Comparison of ENCODE assay signal across 1 cellular context in genomic region chr16:68084504-68085258, GRCh38.
A peak's percentile ranks its signal among the peaks of the same experiment; 100 is the strongest.
TF ChIP-seq lines count a peak whose summit lies in the region.

No MANE protein-coding gene starts in this region.

TF ChIP-seq in HepG2, 621 proteins besides CTCF, POLR2A, EP300 and RAD21 (continued from another document and continues in another):
- TF ChIP-seq ZFP82 (CRISPR knock-in tag; IDR thresholded peaks at IDR 0.05; ENCODE audit: borderline replicate concordance) (peak; percentile 95; the same call in 1 of the 2 replicates), RBFOX2 (IDR thresholded peaks at IDR 0.05; ENCODE audit: low read depth, low read length) (peak; percentile 93), ZKSCAN5 (CRISPR knock-in tag; IDR thresholded peaks at IDR 0.05) (0 out of 2 replicates have a peak, but pooled peaks have one; percentile 38), ELF1 (CRISPR knock-in tag; IDR thresholded peaks at IDR 0.05) (peak; percentile 69), BRD4 (CRISPR knock-in tag; IDR thresholded peaks at IDR 0.05) (0 out of 2 replicates have a peak, but pooled peaks have one; percentile 67), HOXA5 (CRISPR knock-in tag; IDR thresholded peaks at IDR 0.05) (peak; percentile 94), CEBPG (CRISPR knock-in tag; IDR thresholded peaks at IDR 0.05) (peak; percentile 79), SRY (CRISPR knock-in tag; IDR thresholded peaks at IDR 0.05) (peak; percentile 92; the same call in 1 of the 2 replicates), RFXANK (CRISPR knock-in tag; IDR thresholded peaks at IDR 0.05) (0 out of 2 replicates have a peak, but pooled peaks have one; percentile 59), GMEB2 (CRISPR knock-in tag; IDR thresholded peaks at IDR 0.05; ENCODE audit: low read depth) (no peak; the same call in 1 of the 2 replicates), AKAP8 (CRISPR knock-in tag; IDR thresholded peaks at IDR 0.05) (peak; percentile 74; the same call in 1 of the 2 replicates), ZFP37 (CRISPR knock-in tag; IDR thresholded peaks at IDR 0.05; ENCODE audit: borderline replicate concordance) (peak; percentile 88; the same call in 1 of the 2 replicates), SNRNP70 (IDR thresholded peaks at IDR 0.05; ENCODE audit: low read depth, low read length) (no peak), ZNF616 (CRISPR knock-in tag; IDR thresholded peaks at IDR 0.05; ENCODE audit: low read depth) (no peak; the same call in 1 of the 2 replicates), ZNF720 (CRISPR knock-in tag; IDR thresholded peaks at IDR 0.05) (no peak), SIX4 (CRISPR knock-in tag; IDR thresholded peaks at IDR 0.05) (peak; percentile 74; the same call in 1 of the 2 replicates), MXI1 (IDR thresholded peaks at IDR 0.05; ENCODE audit: borderline replicate concordance, low read depth, low read length) (peak; percentile 94; the same call in 2 of the 3 replicates), ZNF230 (CRISPR knock-in tag; IDR thresholded peaks at IDR 0.05) (peak; percentile 94), RFX3 (CRISPR knock-in tag; IDR thresholded peaks at IDR 0.05) (no peak), DZIP1 (CRISPR knock-in tag; IDR thresholded peaks at IDR 0.05) (peak; percentile 90), SOX6 (IDR thresholded peaks at IDR 0.05) (no peak), SOX6 (CRISPR knock-in tag; IDR thresholded peaks at IDR 0.05) (peak; percentile 84)
- TF ChIP-seq, protein P1, sequence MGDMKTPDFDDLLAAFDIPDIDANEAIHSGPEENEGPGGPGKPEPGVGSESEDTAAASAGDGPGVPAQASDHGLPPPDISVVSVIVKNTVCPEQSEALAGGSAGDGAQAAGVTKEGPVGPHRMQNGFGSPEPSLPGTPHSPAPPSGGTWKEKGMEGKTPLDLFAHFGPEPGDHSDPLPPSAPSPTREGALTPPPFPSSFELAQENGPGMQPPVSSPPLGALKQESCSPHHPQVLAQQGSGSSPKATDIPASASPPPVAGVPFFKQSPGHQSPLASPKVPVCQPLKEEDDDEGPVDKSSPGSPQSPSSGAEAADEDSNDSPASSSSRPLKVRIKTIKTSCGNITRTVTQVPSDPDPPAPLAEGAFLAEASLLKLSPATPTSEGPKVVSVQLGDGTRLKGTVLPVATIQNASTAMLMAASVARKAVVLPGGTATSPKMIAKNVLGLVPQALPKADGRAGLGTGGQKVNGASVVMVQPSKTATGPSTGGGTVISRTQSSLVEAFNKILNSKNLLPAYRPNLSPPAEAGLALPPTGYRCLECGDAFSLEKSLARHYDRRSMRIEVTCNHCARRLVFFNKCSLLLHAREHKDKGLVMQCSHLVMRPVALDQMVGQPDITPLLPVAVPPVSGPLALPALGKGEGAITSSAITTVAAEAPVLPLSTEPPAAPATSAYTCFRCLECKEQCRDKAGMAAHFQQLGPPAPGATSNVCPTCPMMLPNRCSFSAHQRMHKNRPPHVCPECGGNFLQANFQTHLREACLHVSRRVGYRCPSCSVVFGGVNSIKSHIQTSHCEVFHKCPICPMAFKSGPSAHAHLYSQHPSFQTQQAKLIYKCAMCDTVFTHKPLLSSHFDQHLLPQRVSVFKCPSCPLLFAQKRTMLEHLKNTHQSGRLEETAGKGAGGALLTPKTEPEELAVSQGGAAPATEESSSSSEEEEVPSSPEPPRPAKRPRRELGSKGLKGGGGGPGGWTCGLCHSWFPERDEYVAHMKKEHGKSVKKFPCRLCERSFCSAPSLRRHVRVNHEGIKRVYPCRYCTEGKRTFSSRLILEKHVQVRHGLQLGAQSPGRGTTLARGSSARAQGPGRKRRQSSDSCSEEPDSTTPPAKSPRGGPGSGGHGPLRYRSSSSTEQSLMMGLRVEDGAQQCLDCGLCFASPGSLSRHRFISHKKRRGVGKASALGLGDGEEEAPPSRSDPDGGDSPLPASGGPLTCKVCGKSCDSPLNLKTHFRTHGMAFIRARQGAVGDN (CRISPR knock-in tag; IDR thresholded peaks at IDR 0.05) = peak; percentile 100
- TF ChIP-seq, protein P2, sequence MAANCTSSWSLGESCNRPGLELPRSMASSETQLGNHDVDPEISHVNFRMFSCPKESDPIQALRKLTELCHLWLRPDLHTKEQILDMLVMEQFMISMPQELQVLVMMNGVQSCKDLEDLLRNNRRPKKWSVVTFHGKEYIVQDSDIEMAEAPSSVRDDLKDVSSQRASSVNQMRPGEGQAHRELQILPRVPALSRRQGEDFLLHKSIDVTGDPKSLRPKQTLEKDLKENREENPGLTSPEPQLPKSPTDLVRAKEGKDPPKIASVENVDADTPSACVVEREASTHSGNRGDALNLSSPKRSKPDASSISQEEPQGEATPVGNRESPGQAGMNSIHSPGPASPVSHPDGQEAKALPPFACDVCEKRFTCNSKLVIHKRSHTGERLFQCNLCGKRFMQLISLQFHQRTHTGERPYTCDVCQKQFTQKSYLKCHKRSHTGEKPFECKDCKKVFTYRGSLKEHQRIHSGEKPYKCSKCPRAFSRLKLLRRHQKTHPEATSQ (CRISPR knock-in tag; IDR thresholded peaks at IDR 0.05; ENCODE audit: borderline replicate concordance) = peak; percentile 83; the same call in 1 of the 2 replicates
- TF ChIP-seq, protein P3, sequence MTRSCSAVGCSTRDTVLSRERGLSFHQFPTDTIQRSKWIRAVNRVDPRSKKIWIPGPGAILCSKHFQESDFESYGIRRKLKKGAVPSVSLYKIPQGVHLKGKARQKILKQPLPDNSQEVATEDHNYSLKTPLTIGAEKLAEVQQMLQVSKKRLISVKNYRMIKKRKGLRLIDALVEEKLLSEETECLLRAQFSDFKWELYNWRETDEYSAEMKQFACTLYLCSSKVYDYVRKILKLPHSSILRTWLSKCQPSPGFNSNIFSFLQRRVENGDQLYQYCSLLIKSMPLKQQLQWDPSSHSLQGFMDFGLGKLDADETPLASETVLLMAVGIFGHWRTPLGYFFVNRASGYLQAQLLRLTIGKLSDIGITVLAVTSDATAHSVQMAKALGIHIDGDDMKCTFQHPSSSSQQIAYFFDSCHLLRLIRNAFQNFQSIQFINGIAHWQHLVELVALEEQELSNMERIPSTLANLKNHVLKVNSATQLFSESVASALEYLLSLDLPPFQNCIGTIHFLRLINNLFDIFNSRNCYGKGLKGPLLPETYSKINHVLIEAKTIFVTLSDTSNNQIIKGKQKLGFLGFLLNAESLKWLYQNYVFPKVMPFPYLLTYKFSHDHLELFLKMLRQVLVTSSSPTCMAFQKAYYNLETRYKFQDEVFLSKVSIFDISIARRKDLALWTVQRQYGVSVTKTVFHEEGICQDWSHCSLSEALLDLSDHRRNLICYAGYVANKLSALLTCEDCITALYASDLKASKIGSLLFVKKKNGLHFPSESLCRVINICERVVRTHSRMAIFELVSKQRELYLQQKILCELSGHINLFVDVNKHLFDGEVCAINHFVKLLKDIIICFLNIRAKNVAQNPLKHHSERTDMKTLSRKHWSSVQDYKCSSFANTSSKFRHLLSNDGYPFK (CRISPR knock-in tag; IDR thresholded peaks at IDR 0.05; ENCODE audit: borderline replicate concordance) = peak; percentile 89; the same call in 1 of the 2 replicates
- TF ChIP-seq, protein P4, sequence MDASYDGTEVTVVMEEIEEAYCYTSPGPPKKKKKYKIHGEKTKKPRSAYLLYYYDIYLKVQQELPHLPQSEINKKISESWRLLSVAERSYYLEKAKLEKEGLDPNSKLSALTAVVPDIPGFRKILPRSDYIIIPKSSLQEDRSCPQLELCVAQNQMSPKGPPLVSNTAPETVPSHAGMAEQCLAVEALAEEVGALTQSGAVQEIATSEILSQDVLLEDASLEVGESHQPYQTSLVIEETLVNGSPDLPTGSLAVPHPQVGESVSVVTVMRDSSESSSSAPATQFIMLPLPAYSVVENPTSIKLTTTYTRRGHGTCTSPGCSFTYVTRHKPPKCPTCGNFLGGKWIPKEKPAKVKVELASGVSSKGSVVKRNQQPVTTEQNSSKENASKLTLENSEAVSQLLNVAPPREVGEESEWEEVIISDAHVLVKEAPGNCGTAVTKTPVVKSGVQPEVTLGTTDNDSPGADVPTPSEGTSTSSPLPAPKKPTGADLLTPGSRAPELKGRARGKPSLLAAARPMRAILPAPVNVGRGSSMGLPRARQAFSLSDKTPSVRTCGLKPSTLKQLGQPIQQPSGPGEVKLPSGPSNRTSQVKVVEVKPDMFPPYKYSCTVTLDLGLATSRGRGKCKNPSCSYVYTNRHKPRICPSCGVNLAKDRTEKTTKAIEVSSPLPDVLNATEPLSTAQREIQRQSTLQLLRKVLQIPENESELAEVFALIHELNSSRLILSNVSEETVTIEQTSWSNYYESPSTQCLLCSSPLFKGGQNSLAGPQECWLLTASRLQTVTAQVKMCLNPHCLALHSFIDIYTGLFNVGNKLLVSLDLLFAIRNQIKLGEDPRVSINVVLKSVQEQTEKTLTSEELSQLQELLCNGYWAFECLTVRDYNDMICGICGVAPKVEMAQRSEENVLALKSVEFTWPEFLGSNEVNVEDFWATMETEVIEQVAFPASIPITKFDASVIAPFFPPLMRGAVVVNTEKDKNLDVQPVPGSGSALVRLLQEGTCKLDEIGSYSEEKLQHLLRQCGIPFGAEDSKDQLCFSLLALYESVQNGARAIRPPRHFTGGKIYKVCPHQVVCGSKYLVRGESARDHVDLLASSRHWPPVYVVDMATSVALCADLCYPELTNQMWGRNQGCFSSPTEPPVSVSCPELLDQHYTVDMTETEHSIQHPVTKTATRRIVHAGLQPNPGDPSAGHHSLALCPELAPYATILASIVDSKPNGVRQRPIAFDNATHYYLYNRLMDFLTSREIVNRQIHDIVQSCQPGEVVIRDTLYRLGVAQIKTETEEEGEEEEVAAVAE (CRISPR knock-in tag; IDR thresholded peaks at IDR 0.05; ENCODE audit: borderline replicate concordance) = peak; percentile 47; the same call in 1 of the 2 replicates
- TF ChIP-seq, protein P5, sequence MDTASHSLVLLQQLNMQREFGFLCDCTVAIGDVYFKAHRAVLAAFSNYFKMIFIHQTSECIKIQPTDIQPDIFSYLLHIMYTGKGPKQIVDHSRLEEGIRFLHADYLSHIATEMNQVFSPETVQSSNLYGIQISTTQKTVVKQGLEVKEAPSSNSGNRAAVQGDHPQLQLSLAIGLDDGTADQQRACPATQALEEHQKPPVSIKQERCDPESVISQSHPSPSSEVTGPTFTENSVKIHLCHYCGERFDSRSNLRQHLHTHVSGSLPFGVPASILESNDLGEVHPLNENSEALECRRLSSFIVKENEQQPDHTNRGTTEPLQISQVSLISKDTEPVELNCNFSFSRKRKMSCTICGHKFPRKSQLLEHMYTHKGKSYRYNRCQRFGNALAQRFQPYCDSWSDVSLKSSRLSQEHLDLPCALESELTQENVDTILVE (CRISPR knock-in tag; IDR thresholded peaks at IDR 0.05) = peak; percentile 96
- TF ChIP-seq, protein P6, sequence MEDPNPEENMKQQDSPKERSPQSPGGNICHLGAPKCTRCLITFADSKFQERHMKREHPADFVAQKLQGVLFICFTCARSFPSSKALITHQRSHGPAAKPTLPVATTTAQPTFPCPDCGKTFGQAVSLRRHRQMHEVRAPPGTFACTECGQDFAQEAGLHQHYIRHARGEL (CRISPR knock-in tag; IDR thresholded peaks at IDR 0.05) = no peak
- TF ChIP-seq, protein P7, sequence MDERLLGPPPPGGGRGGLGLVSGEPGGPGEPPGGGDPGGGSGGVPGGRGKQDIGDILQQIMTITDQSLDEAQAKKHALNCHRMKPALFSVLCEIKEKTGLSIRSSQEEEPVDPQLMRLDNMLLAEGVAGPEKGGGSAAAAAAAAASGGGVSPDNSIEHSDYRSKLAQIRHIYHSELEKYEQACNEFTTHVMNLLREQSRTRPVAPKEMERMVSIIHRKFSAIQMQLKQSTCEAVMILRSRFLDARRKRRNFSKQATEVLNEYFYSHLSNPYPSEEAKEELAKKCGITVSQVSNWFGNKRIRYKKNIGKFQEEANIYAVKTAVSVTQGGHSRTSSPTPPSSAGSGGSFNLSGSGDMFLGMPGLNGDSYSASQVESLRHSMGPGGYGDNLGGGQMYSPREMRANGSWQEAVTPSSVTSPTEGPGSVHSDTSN (CRISPR knock-in tag; IDR thresholded peaks at IDR 0.05) = no peak; the same call in 1 of the 2 replicates
- TF ChIP-seq, protein P8, sequence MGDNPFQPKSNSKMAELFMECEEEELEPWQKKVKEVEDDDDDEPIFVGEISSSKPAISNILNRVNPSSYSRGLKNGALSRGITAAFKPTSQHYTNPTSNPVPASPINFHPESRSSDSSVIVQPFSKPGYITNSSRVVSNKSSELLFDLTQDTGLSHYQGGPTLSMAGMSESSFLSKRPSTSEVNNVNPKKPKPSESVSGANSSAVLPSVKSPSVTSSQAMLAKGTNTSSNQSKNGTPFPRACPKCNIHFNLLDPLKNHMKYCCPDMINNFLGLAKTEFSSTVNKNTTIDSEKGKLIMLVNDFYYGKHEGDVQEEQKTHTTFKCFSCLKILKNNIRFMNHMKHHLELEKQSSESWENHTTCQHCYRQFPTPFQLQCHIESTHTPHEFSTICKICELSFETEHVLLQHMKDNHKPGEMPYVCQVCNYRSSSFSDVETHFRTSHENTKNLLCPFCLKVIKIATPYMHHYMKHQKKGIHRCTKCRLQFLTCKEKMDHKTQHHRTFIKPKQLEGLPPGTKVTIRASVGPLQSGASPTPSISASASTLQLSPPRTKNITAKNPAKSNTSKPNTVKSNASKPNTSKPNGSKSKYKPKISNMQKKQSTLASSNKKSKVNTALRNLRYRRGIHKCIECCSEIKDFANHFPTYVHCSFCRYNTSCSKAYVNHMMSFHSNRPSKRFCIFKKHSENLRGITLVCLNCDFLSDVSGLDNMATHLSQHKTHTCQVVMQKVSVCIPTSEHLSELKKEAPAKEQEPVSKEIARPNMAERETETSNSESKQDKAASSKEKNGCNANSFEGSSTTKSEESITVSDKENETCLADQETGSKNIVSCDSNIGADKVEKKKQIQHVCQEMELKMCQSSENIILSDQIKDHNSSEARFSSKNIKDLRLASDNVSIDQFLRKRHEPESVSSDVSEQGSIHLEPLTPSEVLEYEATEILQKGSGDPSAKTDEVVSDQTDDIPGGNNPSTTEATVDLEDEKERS (CRISPR knock-in tag; IDR thresholded peaks at IDR 0.05) = peak; percentile 95
